ENCODE assay signal across 7 cellular contexts in genomic region chr7:65073160-65073559, GRCh38.
DNase-seq lines count a peak whose midpoint lies in the region; ATAC-seq, FAIRE-seq and TF ChIP-seq lines count a peak whose summit lies in the region.
"Not testable (repeated sequence)": the region's sequence is repeated elsewhere in the genome, so short reads cannot be mapped to it uniquely, and the experiment has no call there.

No MANE protein-coding gene starts in this region.

- H3K27ac ChIP-seq in mesenchymal stem cell (ENCODE audit: low read length, poor library complexity, severe bottlenecking) = not testable (repeated sequence)

- not testable (repeated sequence) for H3K4ac ChIP-seq in mesenchymal stem cell (ENCODE audit: low read depth in 1 of 2, low read length in 2 of 2)

- not testable (repeated sequence) for H3K27me3 ChIP-seq in bronchial epithelial cell (ENCODE audit: control insufficient read depth, insufficient read depth, low read length); mesenchymal stem cell (ENCODE audit: control insufficient read depth in 1 of 2, insufficient read depth in 1 of 2, low read length in 2 of 2)

- H2AK5ac ChIP-seq in mesenchymal stem cell (ENCODE audit: low read length, severe bottlenecking) = not testable (repeated sequence)

- H2BK5ac ChIP-seq in mesenchymal stem cell (ENCODE audit: low read depth, low read length, poor library complexity, severe bottlenecking) = not testable (repeated sequence)

- H3K9me3 ChIP-seq in mesenchymal stem cell (ENCODE audit: control insufficient read depth, low read length) = not testable (repeated sequence)

- H3K79me1 ChIP-seq in mesenchymal stem cell (replicated peaks; ENCODE audit: low read length, poor library complexity, severe bottlenecking) = not testable (repeated sequence)

- no CpG with 5 or more reads among the region's 3 CpGs for WGBS in mesenchymal stem cell

- H3K27me3 Mint-ChIP-seq in activated T-helper 17 cell treated with anti-CD3 and anti-CD28 coated beads, Interleukin-2, amount 50 U/mL, for 72 hours = not testable (repeated sequence)

- not testable (repeated sequence) for H2AFZ ChIP-seq in mesenchymal stem cell (ENCODE audit: low read depth, low read length)

- H3K4me1 ChIP-seq in mesenchymal stem cell (ENCODE audit: control insufficient read depth, insufficient read depth, low read depth, low read length) = not testable (repeated sequence)

- not testable (repeated sequence) for H3K23ac ChIP-seq in mesenchymal stem cell (ENCODE audit: low read length in 2 of 2)

- not testable (repeated sequence) for H2BK120ac ChIP-seq in mesenchymal stem cell (ENCODE audit: low read depth, low read length)

- H3K4me3 ChIP-seq in bronchial epithelial cell (ENCODE audit: low read depth, low read length); fibroblast of villous mesenchyme (ENCODE audit: low read depth, low read length); mesenchymal stem cell (ENCODE audit: insufficient read depth in 1 of 2, low read depth in 1 of 2, low read length in 2 of 2): not testable (repeated sequence)

- H4K91ac ChIP-seq in mesenchymal stem cell (ENCODE audit: low read length) = not testable (repeated sequence)

- not testable (repeated sequence) for H2BK15ac ChIP-seq in mesenchymal stem cell (ENCODE audit: low read depth, poor library complexity, severe bottlenecking)

- not testable (repeated sequence) for H3K4me2 ChIP-seq in mesenchymal stem cell (ENCODE audit: low read length, poor library complexity, severe bottlenecking)

- FAIRE-seq in bronchial epithelial cell (lab: Jason Lieb, UNC) = not testable (repeated sequence)

- not testable (repeated sequence) for H4K8ac ChIP-seq in mesenchymal stem cell (ENCODE audit: low read length)

- not testable (repeated sequence) for H3K9ac ChIP-seq in mesenchymal stem cell (ENCODE audit: low read length)

- not testable (repeated sequence) for H2BK12ac ChIP-seq in mesenchymal stem cell (ENCODE audit: low read length in 2 of 2)

- H3K36me3 ChIP-seq in bronchial epithelial cell (ENCODE audit: control insufficient read depth, insufficient read depth, low read length); mesenchymal stem cell (ENCODE audit: control insufficient read depth in 1 of 2, insufficient read depth in 2 of 2, low read depth in 1 of 2, low read length in 2 of 2): not testable (repeated sequence)

- H3K14ac ChIP-seq in mesenchymal stem cell (ENCODE audit: low read length in 2 of 2) = not testable (repeated sequence)

- DNase-seq in ELR (ENCODE audit: low read depth) (peak; percentile 5), LoVo (ENCODE audit: low spot score) (peak; percentile 32), RPMI7951 (ENCODE audit: low read depth) (peak; percentile 22), bronchial epithelial cell (ENCODE audit: low read depth) (peak; percentile 13), fibroblast of villous mesenchyme (ENCODE audit: low read depth) (peak; percentile 4), mesenchymal stem cell (peak; percentile 21)

- H3K27ac Mint-ChIP-seq in activated T-helper 17 cell treated with anti-CD3 and anti-CD28 coated beads, Interleukin-2, amount 50 U/mL, for 72 hours = not testable (repeated sequence)

- TF ChIP-seq CTCF in bronchial epithelial cell (IDR thresholded peaks at IDR 0.05; ENCODE audit: insufficient read depth, low read length, severe bottlenecking); fibroblast of villous mesenchyme (IDR thresholded peaks at IDR 0.05; ENCODE audit: insufficient read depth, low read depth, low read length): not testable (repeated sequence)

- H3K18ac ChIP-seq in mesenchymal stem cell (ENCODE audit: low read depth in 1 of 2, low read length in 2 of 2) = not testable (repeated sequence)

- H3K4me1 Mint-ChIP-seq in activated T-helper 17 cell treated with anti-CD3 and anti-CD28 coated beads, Interleukin-2, amount 50 U/mL, for 72 hours = not testable (repeated sequence)

- H3K4me3 Mint-ChIP-seq in activated T-helper 17 cell treated with anti-CD3 and anti-CD28 coated beads, Interleukin-2, amount 50 U/mL, for 72 hours = not testable (repeated sequence)

- H3K36me3 Mint-ChIP-seq in activated T-helper 17 cell treated with anti-CD3 and anti-CD28 coated beads, Interleukin-2, amount 50 U/mL, for 72 hours (ENCODE audit: low read depth) = peaks cover 42% of the 10 kb centered on the region

- not testable (repeated sequence) for H3K9me3 Mint-ChIP-seq in activated T-helper 17 cell treated with anti-CD3 and anti-CD28 coated beads, Interleukin-2, amount 50 U/mL, for 72 hours

- ATAC-seq in activated T-helper 17 cell treated with anti-CD3 and anti-CD28 coated beads, Interleukin-2, amount 50 U/mL, for 72 hours (replicated peaks) = peak; percentile 38
